24 cellular contexts compared by ENCODE assay signal in the genomic region with DNA sequence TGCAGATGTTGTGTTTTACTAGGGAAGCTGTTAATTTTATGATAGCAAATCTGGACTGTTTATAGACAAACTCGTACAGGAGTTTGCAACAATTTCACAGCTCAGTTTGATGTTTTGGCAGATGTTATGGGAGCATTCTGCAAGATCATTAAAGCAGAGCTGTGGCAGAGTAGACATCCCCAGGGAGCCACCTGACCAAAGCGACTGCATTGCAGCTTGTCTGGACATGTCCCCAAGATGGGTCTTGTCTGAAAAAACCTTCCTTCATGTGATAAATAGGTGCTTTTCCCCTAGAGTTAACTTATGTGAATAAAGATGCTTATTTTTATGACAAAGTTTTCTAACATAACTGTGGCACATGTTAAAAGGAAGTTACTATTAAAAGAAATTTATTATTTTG.
A peak's percentile ranks its signal among the peaks of the same experiment; 100 is the strongest.
DNase-seq lines count a peak whose midpoint lies in the region; FAIRE-seq and TF ChIP-seq lines count a peak whose summit lies in the region.
"Had no signal": no experiment of that assay in that cellular context is flagged by ENCODE, and none has a peak within 500 bp of the region (broad histone marks: within the 10 kb centered on the region; RNA-seq: fewer than 3 reads in every experiment).

No MANE protein-coding gene starts in this region.

- WGBS in H1 (ENCODE audit: extremely low coverage in 1 of 2, insufficient coverage in 1 of 2, insufficient read length in 1 of 2, insufficient replicate concordance in 2 of 2, low coverage in 1 of 2, low lambda C conversion rate in 2 of 2, missing lambda C conversion rate in 1 of 2), 2 experiments = 95% methylated on average over 2 of the region's 2 CpGs; no CpG with 5 or more reads in 1 of the 2 experiments

- H3K4ac ChIP-seq in H1 (replicated peaks; ENCODE audit: insufficient read length, low read depth, low read length) = no peak overlapping the region

- H3K23me2 ChIP-seq in H1 (ENCODE audit: low read depth, low read length) = no peaks in the 10 kb centered on the region

- no peak overlapping the region for H3K23ac ChIP-seq in H1 (ENCODE audit: insufficient read length)

- H3K4me1 ChIP-seq in BLaER1 treated with 17β-estradiol and CSF1 and Interleukin-3, amounts not matched to agents 10 nM and 100 nM = peaks cover 0 to 10% (median 6%) of the 10 kb centered on the region in 10 experiments; a peak in 9 of 20 replicates
- H3K4me1 ChIP-seq in Loucy (ENCODE audit: insufficient read depth, low read length, poor library complexity, severe bottlenecking) (peaks cover 39% of the 10 kb centered on the region), H1 (replicated peaks in 1 of 4; ENCODE audit: control insufficient read depth in 3 of 4, insufficient read depth in 4 of 4, low read length in 3 of 4) (no peaks in the 10 kb centered on the region)

- H2BK120ac ChIP-seq in H1 (replicated peaks; ENCODE audit: low read depth, low read length) = peak overlapping the region; percentile 13

- H3K4me2 ChIP-seq in BLaER1 treated with 17β-estradiol and CSF1 and Interleukin-3, amounts not matched to agents 10 nM and 100 nM = peak overlapping the region in 6 of 11 experiments; percentile 6 to 52 (median 32); a peak in 10 of 22 replicates
- peak overlapping the region; percentile 66 for H3K4me2 ChIP-seq in Loucy (ENCODE audit: low read depth, low read length, poor library complexity, severe bottlenecking)
- no peak overlapping the region for H3K4me2 ChIP-seq in H1 (ENCODE audit: insufficient read depth in 1 of 2, low read depth in 2 of 2, low read length in 2 of 2)
- H3K4me2 ChIP-seq: SK-N-SH had no signal

- DNase-seq in GM12865 (ENCODE audit: low read depth) = peak; percentile 29
- DNase-seq in H1 (ENCODE audit: low read depth in 1 of 2, low spot score in 2 of 2) = no peak
- no peak for DNase-seq in mucosa of gallbladder (ENCODE audit: low spot score)
- DNase-seq in DMS79 (lab: John Stamatoyannopoulos, UW) = no peak
- DNase-seq in coronary artery (ENCODE audit: low spot score) = no peak
- DNase-seq: CD8-positive, alpha-beta memory T cell; DMS153; H7; KG1; MM.1S; NCI-H1417 treated with DMSO at 0.1 percent for 48 hours; NCI-H1694 treated with DMSO at 0.1 percent for 48 hours; NCI-H2081; NCI-H446; NCI-H524 treated with DMSO at 0.1 percent for 48 hours; NCI-H774; NK-92 treated with Interleukin-12 subunit alpha and Interleukin-12 subunit beta, amount 100 ng/mL, for 24 hours; PC-3; SK-N-SH; SW 1271 had no signal

- no peak overlapping the region for H3K56ac ChIP-seq in H1 (replicated peaks; ENCODE audit: insufficient read length, low read depth, low read length)

- no peak overlapping the region for H4K5ac ChIP-seq in H1 (ENCODE audit: insufficient read length, low read depth, low read length)

- no peak overlapping the region for H3K4me3 ChIP-seq in BLaER1 treated with 17β-estradiol and CSF1 and Interleukin-3, amounts not matched to agents 10 nM and 100 nM
- H3K4me3 ChIP-seq in GM12865 (ENCODE audit: low read depth, low read length) (no peak overlapping the region), Loucy (ENCODE audit: low read length, poor library complexity, severe bottlenecking) (peak overlapping the region; percentile 51), H1 (ENCODE audit: extremely low read depth in 1 of 4, insufficient read depth in 2 of 4, low read depth in 3 of 4, low read length in 4 of 4) (no peak overlapping the region), coronary artery (no peak overlapping the region)

- no peak for TF ChIP-seq RAD21 in H1 (IDR thresholded peaks at IDR 0.05 in 1 of 2, conservative IDR thresholded peaks at IDR 0.05 in 1 of 2; ENCODE audit: low read depth in 2 of 2, low read length in 2 of 2)

- no peak overlapping the region for H4K91ac ChIP-seq in H1 (replicated peaks; ENCODE audit: insufficient read length, low read length)

- POLR2A ChIA-PET in H1 (lab: Charles Lee; ENCODE audit: partially characterized antibody) = no interaction called here

- H2BK5ac ChIP-seq in H1 (ENCODE audit: low read depth, low read length) = peak overlapping the region; percentile 66; the same call in 1 of the 2 replicates

- no peak overlapping the region for H2BK15ac ChIP-seq in H1 (ENCODE audit: low read length)

- H3K27me3 ChIP-seq in BLaER1 treated with 17β-estradiol and CSF1 and Interleukin-3, amounts not matched to agents 10 nM and 100 nM = no peaks in the 10 kb centered on the region
- no peaks in the 10 kb centered on the region for H3K27me3 ChIP-seq in Loucy (ENCODE audit: insufficient read depth, low read length, poor library complexity, severe bottlenecking)
- no peaks in the 10 kb centered on the region for H3K27me3 ChIP-seq in H1 (replicated peaks in 1 of 4; ENCODE audit: control insufficient read depth in 3 of 4, extremely low read depth in 1 of 4, insufficient read depth in 3 of 4, low read length in 3 of 4)

- H3K18ac ChIP-seq in H1 (ENCODE audit: extremely low read depth, low read length) = no peak overlapping the region

- H3K79me2 ChIP-seq in Loucy (ENCODE audit: insufficient read depth, low read length) (no peaks in the 10 kb centered on the region), H1 (ENCODE audit: control insufficient read depth in 1 of 2, insufficient read depth in 2 of 2, low read length in 2 of 2) (no peaks in the 10 kb centered on the region)

- H4K8ac ChIP-seq in H1 (ENCODE audit: extremely low read depth, insufficient read depth, low read length) = no peak overlapping the region

- H2AFZ ChIP-seq in Loucy (ENCODE audit: low read length) (no peak overlapping the region; the same call in 1 of the 2 replicates), H1 (ENCODE audit: low read length) (no peak overlapping the region)

- H3K9me2 ChIP-seq in Loucy (replicated peaks; ENCODE audit: low read depth, low read length) = no peaks in the 10 kb centered on the region
- H3K9me2 ChIP-seq: SK-N-SH had no signal

- no peak for FAIRE-seq in H1 (lab: Jason Lieb, UNC)
- FAIRE-seq: GM12892, GM19239 had no signal

- TF ChIP-seq CTCF in GM12865 (IDR thresholded peaks at IDR 0.05; ENCODE audit: insufficient read depth, low read depth, low read length, missing control alignments) (no peak), Loucy (conservative IDR thresholded peaks at IDR 0.05; ENCODE audit: low read length) (no peak), H1 (IDR thresholded peaks at IDR 0.05; ENCODE audit: control extremely low read depth in 1 of 3, insufficient read depth in 1 of 3, low read depth in 1 of 3, low read length in 3 of 3) (no peak), coronary artery (IDR thresholded peaks at IDR 0.05) (no peak)

- TF ChIP-seq POLR2A in H1 (IDR thresholded peaks at IDR 0.05; ENCODE audit: control extremely low read depth in 1 of 2, low read depth in 2 of 2, low read length in 2 of 2) = no peak

- no peak overlapping the region for H2BK20ac ChIP-seq in H1 (ENCODE audit: low read length)

- no peaks in the 10 kb centered on the region for H3K79me1 ChIP-seq in H1 (ENCODE audit: low read depth, low read length)

- CTCF ChIA-PET in H1 (lab: Charles Lee; ENCODE audit: partially characterized antibody) = no interaction called here

- no peak overlapping the region for H2BK12ac ChIP-seq in H1 (ENCODE audit: low read depth, low read length)

- no peak overlapping the region for H3K14ac ChIP-seq in H1 (ENCODE audit: insufficient read length)

- H3K27ac ChIP-seq in BLaER1 treated with 17β-estradiol and CSF1 and Interleukin-3, amounts not matched to agents 10 nM and 100 nM = peak overlapping the region in 1 of 11 experiments; percentile 24; a peak in 2 of 22 replicates
- no peak overlapping the region for H3K27ac ChIP-seq in H1 (ENCODE audit: low read depth, low read length)
- H3K27ac ChIP-seq in coronary artery = no peak overlapping the region

- H3F3A ChIP-seq in Loucy (ENCODE audit: low read depth) = peaks cover 20% of the 10 kb centered on the region; the same call in 1 of the 2 replicates

- no peaks in the 10 kb centered on the region for H4K20me1 ChIP-seq in BLaER1 treated with 17β-estradiol and CSF1 and Interleukin-3, amounts not matched to agents 10 nM and 100 nM
- H4K20me1 ChIP-seq in Loucy (ENCODE audit: insufficient read depth, low read length, poor library complexity, severe bottlenecking) = no peaks in the 10 kb centered on the region
- H4K20me1 ChIP-seq in H1 (replicated peaks in 1 of 2; ENCODE audit: control insufficient read depth in 1 of 2, insufficient read depth in 2 of 2, low read length in 2 of 2) = no peaks in the 10 kb centered on the region

- no peak overlapping the region for H2AK5ac ChIP-seq in H1 (ENCODE audit: low read depth, low read length)

- peaks cover 6 to 48% (median 21%) of the 10 kb centered on the region in 11 experiments; a peak in 19 of 22 replicates for H3K9me3 ChIP-seq in BLaER1 treated with 17β-estradiol and CSF1 and Interleukin-3, amounts not matched to agents 10 nM and 100 nM (replicated peaks in 1 of 11)
- peaks cover 19% of the 10 kb centered on the region; the same call in 1 of the 2 replicates for H3K9me3 ChIP-seq in Loucy (ENCODE audit: insufficient read depth, low read depth, low read length)
- H3K9me3 ChIP-seq in H1 (ENCODE audit: insufficient read depth in 2 of 2, low read depth in 1 of 2, low read length in 1 of 2) = peaks cover 0 to 2% of the 10 kb centered on the region in 2 experiments; a peak in 2 of 4 replicates
- H3K9me3 ChIP-seq: SK-N-SH had no signal

- no peak overlapping the region for H3K9ac ChIP-seq in BLaER1 treated with 17β-estradiol and CSF1 and Interleukin-3, amounts not matched to agents 10 nM and 100 nM
- peak overlapping the region; percentile 69 for H3K9ac ChIP-seq in Loucy (ENCODE audit: low read depth, low read length, poor library complexity, severe bottlenecking)
- H3K9ac ChIP-seq in H1 (replicated peaks in 1 of 4; ENCODE audit: extremely low read depth in 1 of 4, low read depth in 3 of 4, low read length in 3 of 4) = no peak overlapping the region
- H3K9ac ChIP-seq: SK-N-SH had no signal

- H3K36me3 ChIP-seq in BLaER1 treated with 17β-estradiol and CSF1 and Interleukin-3, amounts not matched to agents 10 nM and 100 nM = no peaks in the 10 kb centered on the region
- H3K36me3 ChIP-seq in Loucy (ENCODE audit: insufficient read depth, low read length) = no peaks in the 10 kb centered on the region
- no peaks in the 10 kb centered on the region for H3K36me3 ChIP-seq in H1 (ENCODE audit: control insufficient read depth in 2 of 4, insufficient read depth in 4 of 4, low read length in 3 of 4)

- TF ChIP-seq EP300 in H1 (IDR thresholded peaks at IDR 0.05; ENCODE audit: borderline replicate concordance in 1 of 2, low read depth in 2 of 2, low read length in 2 of 2) = no peak

TF ChIP-seq in H1, 55 proteins besides CTCF, POLR2A, EP300 and RAD21 (continues in another document):
- TF ChIP-seq EZH2 (IDR thresholded peaks at IDR 0.05; ENCODE audit: low read depth, low read length, severe bottlenecking) = no peak
- TF ChIP-seq, protein P1, sequence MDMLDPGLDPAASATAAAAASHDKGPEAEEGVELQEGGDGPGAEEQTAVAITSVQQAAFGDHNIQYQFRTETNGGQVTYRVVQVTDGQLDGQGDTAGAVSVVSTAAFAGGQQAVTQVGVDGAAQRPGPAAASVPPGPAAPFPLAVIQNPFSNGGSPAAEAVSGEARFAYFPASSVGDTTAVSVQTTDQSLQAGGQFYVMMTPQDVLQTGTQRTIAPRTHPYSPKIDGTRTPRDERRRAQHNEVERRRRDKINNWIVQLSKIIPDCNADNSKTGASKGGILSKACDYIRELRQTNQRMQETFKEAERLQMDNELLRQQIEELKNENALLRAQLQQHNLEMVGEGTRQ (IDR thresholded peaks at IDR 0.05; ENCODE audit: low read length) = no peak
- no peak for TF ChIP-seq CEBPB (IDR thresholded peaks at IDR 0.05; ENCODE audit: low read depth, low read length)

Comparison
In these comparisons a context has a peak if more than half of its experiments do, and no peak if none do; other contexts are left out.
1. H3K4me2 ChIP-seq: peak in BLaER1 treated with 17β-estradiol and CSF1 and Interleukin-3, amounts not matched to agents 10 nM and 100 nM (6 of 11) and Loucy (single experiment); none in H1 (0 of 2).